15 cellular contexts compared by ENCODE assay signal in the genomic region with DNA sequence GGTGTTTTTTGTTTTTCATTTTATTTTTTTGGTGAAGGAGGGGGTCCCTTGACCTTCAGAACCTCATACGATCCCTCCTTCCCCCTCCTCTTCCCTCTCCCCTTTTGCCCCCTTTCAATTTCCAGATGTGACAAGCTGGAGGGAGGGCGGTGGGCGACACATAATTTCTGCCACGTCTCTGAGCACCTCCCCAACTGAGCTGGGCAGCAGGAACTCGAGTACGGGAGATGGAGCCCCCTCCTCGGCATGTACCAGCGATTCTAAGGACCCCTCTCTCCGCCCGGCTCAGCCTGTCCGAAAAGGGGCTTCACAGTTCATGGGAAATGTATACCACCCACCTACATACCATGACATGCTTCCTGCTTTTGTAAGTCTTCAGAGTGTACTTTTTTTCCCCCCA.
"Had no signal": no experiment of that assay in that cellular context is flagged by ENCODE, and none has a peak within 500 bp of the region (broad histone marks: within the 10 kb centered on the region; RNA-seq: fewer than 3 reads in every experiment).

No MANE protein-coding gene starts in this region.

- H3K4me1 ChIP-seq: breast epithelium, parathyroid adenoma had no signal

- H3K9ac ChIP-seq: parathyroid adenoma had no signal

- H3K9me3 ChIP-seq: breast epithelium, left ventricle myocardium inferior had no signal

- H3K27ac ChIP-seq: breast epithelium, parathyroid adenoma had no signal

- H3K4me3 ChIP-seq: breast epithelium, left ventricle myocardium inferior, smooth muscle cell had no signal

- H3K4me3 Mint-ChIP-seq: activated naive CD8-positive, alpha-beta T cell had no signal

- DNase-seq: activated CD4-positive, alpha-beta T cell treated with anti-CD3 and anti-CD28 coated beads, Interleukin-2, amount 50 U/mL, for 4 hours; activated CD4-positive, CD25-positive, alpha-beta regulatory T cell treated with anti-CD3 and anti-CD28 coated beads, Interleukin-2, amount 50 U/mL, for 72 hours; aorta; foreskin melanocyte; head of caudate nucleus; islet precursor cell; left ventricle myocardium inferior; mesenchymal stem cell; stimulated activated naive CD4-positive, alpha-beta T cell; substantia nigra; trophoblast cell had no signal

- H3K79me2 ChIP-seq: parathyroid adenoma had no signal

- H3K4me2 ChIP-seq: smooth muscle cell had no signal

- H3K27me3 ChIP-seq: breast epithelium had no signal

- H3K27ac Mint-ChIP-seq: activated naive CD8-positive, alpha-beta T cell had no signal

- H2AFZ ChIP-seq: parathyroid adenoma had no signal

- H3K27me3 Mint-ChIP-seq: activated naive CD8-positive, alpha-beta T cell had no signal

- H3K36me3 Mint-ChIP-seq: activated naive CD8-positive, alpha-beta T cell had no signal
